22 cellular contexts compared by ENCODE assay signal in the genomic region with DNA sequence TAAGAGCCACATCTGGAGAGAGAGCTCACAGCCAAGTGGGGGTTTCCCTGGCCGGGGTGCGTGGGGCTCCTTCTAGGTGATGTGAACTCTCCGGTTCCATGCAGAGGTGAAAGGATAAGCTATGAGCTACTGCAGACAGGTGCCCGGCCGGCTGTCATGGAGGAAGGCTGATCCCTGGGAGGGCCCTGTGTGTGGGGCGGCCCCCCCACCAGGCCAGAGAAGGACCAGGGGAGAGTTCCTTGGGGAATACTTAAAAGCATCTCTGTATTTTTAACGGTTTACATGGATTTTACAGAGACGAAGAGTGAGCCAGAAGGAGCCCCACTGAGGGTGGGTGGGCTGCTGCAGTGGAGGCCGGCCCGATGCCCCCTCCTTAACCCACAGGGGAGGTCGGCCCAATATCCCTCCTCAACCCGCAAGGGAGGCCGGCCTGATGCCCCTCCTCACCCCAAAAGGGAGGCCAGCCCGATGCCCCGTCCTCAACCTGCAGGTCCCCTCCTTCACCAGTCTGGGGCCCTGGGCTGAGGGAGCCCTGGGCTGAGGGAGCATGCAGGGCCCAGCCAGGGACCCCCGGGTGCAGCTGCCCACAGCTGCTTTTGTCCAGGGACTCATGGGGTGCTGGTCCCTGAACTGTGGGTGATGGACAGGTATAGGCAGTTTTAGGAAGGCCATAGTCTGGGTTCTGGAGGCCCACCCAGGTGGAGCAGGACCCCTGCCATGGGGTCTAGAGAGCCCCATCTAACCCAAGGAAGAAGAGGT.
"Had no signal": no experiment of that assay in that cellular context is flagged by ENCODE, and none has a peak within 500 bp of the region (broad histone marks: within the 10 kb centered on the region; RNA-seq: fewer than 3 reads in every experiment).

No MANE protein-coding gene starts in this region.

- H3K9me3 Mint-ChIP-seq: activated CD4-positive, alpha-beta memory T cell treated with anti-CD3 and anti-CD28 coated beads for 36 hours; activated CD4-positive, alpha-beta T cell treated with anti-CD3 and anti-CD28 coated beads, Interleukin-2, amount 10 ng/mL, durations not matched to agents 7 days and 5 days; activated naive CD4-positive, alpha-beta T cell treated with anti-CD3 and anti-CD28 coated beads, Interleukin-2, amount 10 ng/mL, durations not matched to agents 7 days and 5 days; activated naive CD8-positive, alpha-beta T cell treated with anti-CD3 and anti-CD28 coated beads for 36 hours; activated T-helper 17 cell treated with anti-CD3 and anti-CD28 coated beads, Interleukin-2, amount 50 U/mL, for 72 hours; T-cell had no signal

- H3K4me1 Mint-ChIP-seq: activated naive CD4-positive, alpha-beta T cell treated with anti-CD3 and anti-CD28 coated beads, Interleukin-2, amount 10 ng/mL, durations not matched to agents 7 days and 5 days; activated naive CD8-positive, alpha-beta T cell treated with anti-CD3 and anti-CD28 coated beads for 36 hours; activated T-helper 17 cell treated with anti-CD3 and anti-CD28 coated beads, Interleukin-2, amount 50 U/mL, for 72 hours had no signal

- DNase-seq: activated CD4-positive, alpha-beta memory T cell treated with anti-CD3 and anti-CD28 coated beads for 36 hours; activated CD4-positive, alpha-beta T cell treated with anti-CD3 and anti-CD28 coated beads, Interleukin-2, amount 10 ng/mL, durations not matched to agents 7 days and 5 days; activated CD4-positive, CD25-positive, alpha-beta regulatory T cell; activated gamma-delta T cell; activated naive CD4-positive, alpha-beta T cell treated with anti-CD3 and anti-CD28 coated beads, Interleukin-2, amount 10 ng/mL, durations not matched to agents 7 days and 5 days; activated naive CD8-positive, alpha-beta T cell treated with anti-CD3 and anti-CD28 coated beads for 36 hours; activated T-cell treated with anti-CD3 and anti-CD28 coated beads for 4 hours; activated T-cell treated with anti-CD3 and anti-CD28 coated beads, Interleukin-2, amount 50 U/mL, for 48 hours; Kasumi-1; KBM-7; NCI-H1105 treated with DMSO at 0.1 percent for 48 hours; NCI-H1436 treated with DMSO at 0.1 percent for 48 hours; NCI-H187; NCI-H2081 treated with DMSO at 0.1 percent for 48 hours; NCI-H446; NCI-H524; PC-3; SIG-M5; T-cell; T-helper 2 cell; T1000 had no signal

- H3K4me3 Mint-ChIP-seq: activated CD4-positive, alpha-beta memory T cell treated with anti-CD3 and anti-CD28 coated beads for 36 hours; activated CD4-positive, alpha-beta T cell treated with anti-CD3 and anti-CD28 coated beads, Interleukin-2, amount 10 ng/mL, durations not matched to agents 7 days and 5 days; activated naive CD4-positive, alpha-beta T cell treated with anti-CD3 and anti-CD28 coated beads, Interleukin-2, amount 10 ng/mL, durations not matched to agents 7 days and 5 days; activated naive CD8-positive, alpha-beta T cell treated with anti-CD3 and anti-CD28 coated beads for 36 hours; activated T-helper 17 cell treated with anti-CD3 and anti-CD28 coated beads, Interleukin-2, amount 50 U/mL, for 72 hours; T-cell had no signal

- H3K36me3 Mint-ChIP-seq: activated CD4-positive, alpha-beta memory T cell treated with anti-CD3 and anti-CD28 coated beads for 36 hours; activated naive CD4-positive, alpha-beta T cell treated with anti-CD3 and anti-CD28 coated beads, Interleukin-2, amount 10 ng/mL, durations not matched to agents 7 days and 5 days; activated naive CD8-positive, alpha-beta T cell treated with anti-CD3 and anti-CD28 coated beads for 36 hours; T-cell had no signal

- H3K27ac Mint-ChIP-seq: activated CD4-positive, alpha-beta memory T cell treated with anti-CD3 and anti-CD28 coated beads for 36 hours; activated CD4-positive, alpha-beta T cell treated with anti-CD3 and anti-CD28 coated beads, Interleukin-2, amount 10 ng/mL, durations not matched to agents 7 days and 5 days; activated naive CD4-positive, alpha-beta T cell treated with anti-CD3 and anti-CD28 coated beads, Interleukin-2, amount 10 ng/mL, durations not matched to agents 7 days and 5 days; activated naive CD8-positive, alpha-beta T cell treated with anti-CD3 and anti-CD28 coated beads for 36 hours; activated T-helper 17 cell treated with anti-CD3 and anti-CD28 coated beads, Interleukin-2, amount 50 U/mL, for 72 hours; T-cell had no signal

- ATAC-seq: activated T-helper 17 cell treated with anti-CD3 and anti-CD28 coated beads, Interleukin-2, amount 50 U/mL, for 72 hours; PC-3; T-cell had no signal
